In genomic region chr4:1401409-1402020, GRCh38 we compare ENCODE assay signal across 16 cellular contexts. TPM values are rescaled to one million over a fixed set of nuclear protein-coding genes. Genes with fewer than 3 reads are reported as not detected.
DNase-seq lines count a peak whose midpoint lies in the region; ATAC-seq and TF ChIP-seq lines count a peak whose summit lies in the region.
"Had no signal": no experiment of that assay in that cellular context is flagged by ENCODE, and none has a peak within 500 bp of the region (broad histone marks: within the 10 kb centered on the region; RNA-seq: fewer than 3 reads in every experiment).

No MANE protein-coding gene starts in this region.

- H3K27ac ChIP-seq in osteoblast (ENCODE audit: low read depth, low read length), result no peak overlapping the region
- H3K27ac ChIP-seq: tibial nerve had no signal

- in situ Hi-C loops in GM13977 (cut with MboI; ENCODE audit: low pct_unique_long_range_greater_than_20kb, low sequenced_read_pairs, unreplicated experiment), result no loop called here

- H3K27me3 Mint-ChIP-seq in chondrocyte (ENCODE audit: low read depth) (peaks cover 3% of the 10 kb centered on the region), endothelial cell (ENCODE audit: unreplicated experiment) (peaks cover 8% of the 10 kb centered on the region)

- H3K27ac Mint-ChIP-seq in chondrocyte (ENCODE audit: unreplicated experiment), result no peak overlapping the region
- no peak overlapping the region for H3K27ac Mint-ChIP-seq in endothelial cell (ENCODE audit: unreplicated experiment)
- H3K27ac Mint-ChIP-seq: CD8-positive, alpha-beta T cell had no signal

- no peak overlapping the region for H2AFZ ChIP-seq in osteoblast (ENCODE audit: low read length)

- H3K4me3 ChIP-seq in osteoblast (ENCODE audit: insufficient read depth, low read length), result no peak overlapping the region
- H3K4me3 ChIP-seq: HAP-1, tibial nerve had no signal

- H3K9me3 ChIP-seq in osteoblast (ENCODE audit: low read depth, low read length), result no peaks in the 10 kb centered on the region

- H3K9me3 Mint-ChIP-seq in chondrocyte (ENCODE audit: low read depth) (peaks cover 2% of the 10 kb centered on the region), endothelial cell (ENCODE audit: unreplicated experiment) (no peaks in the 10 kb centered on the region)
- H3K9me3 Mint-ChIP-seq: CD8-positive, alpha-beta T cell had no signal

- DNase-seq in activated CD4-positive, CD25-positive, alpha-beta regulatory T cell treated with anti-CD3 and anti-CD28 coated beads, Interleukin-2, amount 50 U/mL, for 72 hours, result peak; percentile 27
- DNase-seq in activated CD4-positive, CD25-positive, alpha-beta regulatory T cell (lab: John Stamatoyannopoulos, UW), result no peak
- DNase-seq in GM13977 (ENCODE audit: low spot score) (peak; percentile 25), chondrocyte (ENCODE audit: low spot score) (peak; percentile 85), osteoblast (ENCODE audit: insufficient read length, low spot score, missing footprints) (peak; percentile 90), endothelial cell (ENCODE audit: low spot score) (no peak), NCI-H1417 (lab: John Stamatoyannopoulos, UW) (no peak)
- DNase-seq: CD8-positive, alpha-beta T cell; midbrain; NCI-H2029 treated with DMSO at 0.1 percent for 48 hours; SW 1271 had no signal

- H3K79me2 ChIP-seq in osteoblast (ENCODE audit: insufficient read depth, low read length), result no peaks in the 10 kb centered on the region

- H3K4me2 ChIP-seq in osteoblast (ENCODE audit: insufficient read depth, low read length), result no peak overlapping the region

- no peaks in the 10 kb centered on the region for H4K20me1 ChIP-seq in osteoblast (ENCODE audit: insufficient read depth, low read length)

- H3K4me1 Mint-ChIP-seq in chondrocyte (ENCODE audit: low read depth) (no peaks in the 10 kb centered on the region), endothelial cell (ENCODE audit: unreplicated experiment) (no peaks in the 10 kb centered on the region)

- no peaks in the 10 kb centered on the region for H3K4me1 ChIP-seq in osteoblast (ENCODE audit: insufficient read depth, low read length)
- H3K4me1 ChIP-seq: HAP-1 had no signal

- peaks cover 1% of the 10 kb centered on the region for H3K36me3 Mint-ChIP-seq in chondrocyte (ENCODE audit: low read depth)
- H3K36me3 Mint-ChIP-seq in endothelial cell (ENCODE audit: low read depth, unreplicated experiment), result no peaks in the 10 kb centered on the region
- H3K36me3 Mint-ChIP-seq: CD8-positive, alpha-beta T cell had no signal

- H3K4me3 Mint-ChIP-seq in chondrocyte (ENCODE audit: unreplicated experiment), result no peak overlapping the region
- H3K4me3 Mint-ChIP-seq in endothelial cell (ENCODE audit: unreplicated experiment), result no peak overlapping the region
- H3K4me3 Mint-ChIP-seq: CD8-positive, alpha-beta T cell had no signal

- ATAC-seq in HG02610 (IDR thresholded peaks at IDR 0.05; ENCODE audit: unreplicated experiment), result no peak
- ATAC-seq: CD8-positive, alpha-beta T cell had no signal

- TF ChIP-seq CTCF in GM13977 (IDR thresholded peaks at IDR 0.05; ENCODE audit: extremely low read depth, insufficient read depth, missing control alignments), result no peak
- no peak for TF ChIP-seq CTCF in chondrocyte (IDR thresholded peaks at IDR 0.05)
- TF ChIP-seq CTCF in osteoblast (IDR thresholded peaks at IDR 0.05; ENCODE audit: extremely low read depth, low read depth, low read length), result no peak
- TF ChIP-seq CTCF in endothelial cell (IDR thresholded peaks at IDR 0.05; ENCODE audit: unreplicated experiment), result no peak

- peaks cover 40% of the 10 kb centered on the region for H3K27me3 ChIP-seq in osteoblast (ENCODE audit: insufficient read depth, low read length)

- H3K36me3 ChIP-seq in osteoblast (ENCODE audit: insufficient read depth, low read length), result no peaks in the 10 kb centered on the region
- H3K36me3 ChIP-seq: HAP-1, tibial nerve had no signal

RNA-seq across cellular contexts. Expression of gene NKX1-1, which starts 4.7 kb away (rescaled TPM):
- total RNA-seq in chondrocyte (not detected in 3 replicates), osteoblast (not detected in 2 replicates), endothelial cell (ENCODE audit: unreplicated experiment) (not detected)
- total RNA-seq: CD8-positive, alpha-beta T cell; endothelial cell of umbilical vein; frontal cortex; tibial nerve had no signal

RNA-seq across cellular contexts. Expression of gene UVSSA, which starts 54.5 kb away (rescaled TPM):
- 20.7 to 35.1 TPM (median 20.9 TPM) in 3 replicates for total RNA-seq in chondrocyte
- total RNA-seq in osteoblast, result 12.7 and 14.8 TPM in 2 replicates
- 22.1 TPM for total RNA-seq in endothelial cell (ENCODE audit: unreplicated experiment)

Comparison
In these comparisons a context has a peak if more than half of its experiments do, and no peak if none do; other contexts are left out.
1. DNase-seq: peak in activated CD4-positive, CD25-positive, alpha-beta regulatory T cell treated with anti-CD3 and anti-CD28 coated beads, Interleukin-2, amount 50 U/mL, for 72 hours (single experiment), GM13977 (single experiment), chondrocyte (single experiment) and osteoblast (single experiment); none in activated CD4-positive, CD25-positive, alpha-beta regulatory T cell (0 of 4), endothelial cell (single experiment) and NCI-H1417 (0 of 3).